Comparison of ENCODE assay signal across 8 cellular contexts in genomic region chr19:50804420-50805272, GRCh38. TPM values are rescaled to one million over a fixed set of nuclear protein-coding genes. Genes with fewer than 3 reads are reported as not detected.
DNase-seq lines count a peak whose midpoint lies in the region; ATAC-seq lines count a peak whose summit lies in the region.

No MANE protein-coding gene starts in this region.

- H3K27me3 ChIP-seq in rectal smooth muscle tissue (ENCODE audit: control insufficient read depth, insufficient read depth, low read length) (no peaks in the 10 kb centered on the region), aorta (ENCODE audit: control insufficient read depth in 1 of 2, insufficient read depth in 2 of 2, low read length in 1 of 2) (no peaks in the 10 kb centered on the region)

- peaks cover 15% of the 10 kb centered on the region for H3K4me1 ChIP-seq in rectal smooth muscle tissue (ENCODE audit: control insufficient read depth, insufficient read depth, low read length)
- no peaks in the 10 kb centered on the region for H3K4me1 ChIP-seq in aorta (ENCODE audit: control insufficient read depth in 1 of 2, insufficient read depth in 2 of 2, low read length in 2 of 2)

- 0% methylated on average over 62 of the region's 62 CpGs for WGBS in aorta, 2 donors

- DNase-seq in NCI-H2029 treated with DMSO at 0.1 percent for 48 hours (lab: John Stamatoyannopoulos, UW) = peak; percentile 90
- DNase-seq in T1000 (lab: John Stamatoyannopoulos, UW) = peak; percentile 97
- DNase-seq in astrocyte of the hippocampus (ENCODE audit: low read depth, low spot score) = peak; percentile 99
- peak; percentile 99 for DNase-seq in hepatic stellate cell (ENCODE audit: low spot score)
- DNase-seq in aorta = peak; percentile 99

- peak overlapping the region; percentile 98 for H3K4me3 ChIP-seq in rectal smooth muscle tissue (ENCODE audit: low read length)
- H3K4me3 ChIP-seq in aorta (ENCODE audit: low read length in 2 of 2) = peak overlapping the region; percentile 69

- no peaks in the 10 kb centered on the region for H3K9me3 ChIP-seq in aorta (ENCODE audit: control insufficient read depth, low read length)

- peak overlapping the region; percentile 98 for H3K9ac ChIP-seq in rectal smooth muscle tissue (ENCODE audit: low read length)

- intact Hi-C loops in aorta (cut with DNase I) = loop anchor here in 1 of 2 donors (10.0 kb wide), 1 partner anchor 310 kb away; no protein-coding TSS in a partner anchor

- H3K36me3 ChIP-seq in rectal smooth muscle tissue (ENCODE audit: control insufficient read depth, insufficient read depth, low read length) (no peaks in the 10 kb centered on the region), aorta (ENCODE audit: control insufficient read depth in 1 of 2, insufficient read depth in 2 of 2, low read length in 1 of 2) (no peaks in the 10 kb centered on the region)

- H3K27ac ChIP-seq in rectal smooth muscle tissue (ENCODE audit: low read depth, low read length) (peak overlapping the region; percentile 100), aorta (ENCODE audit: low read depth in 1 of 2, low read length in 2 of 2) (peak overlapping the region in 1 of 2 donors; percentile 93)

- peak; percentile 92 for ATAC-seq in GM18511 (IDR thresholded peaks at IDR 0.05; ENCODE audit: unreplicated experiment)
- peak; percentile 82 for ATAC-seq in HG03025 (IDR thresholded peaks at IDR 0.05; ENCODE audit: low FRiP score, unreplicated experiment)
- ATAC-seq in aorta (ENCODE audit: low FRiP score) = peak; percentile 99

RNA-seq across cellular contexts. Expression of gene ACP4, which starts 14.4 kb away (rescaled TPM):
- not detected for total RNA-seq in aorta
- polyA plus RNA-seq in aorta = not detected

RNA-seq across cellular contexts. Expression of gene KLK1, which starts 18.9 kb away (rescaled TPM):
- 1 to 10 TPM in 1 of 2 donors, under 1 TPM in 1; 0.81 to 1.7 TPM for total RNA-seq in aorta
- polyA plus RNA-seq in aorta = 1 to 10 TPM; 2.6 to 6.3 TPM

RNA-seq across cellular contexts. Expression of gene KLK15, which starts 28.7 kb away (rescaled TPM):
- not detected for total RNA-seq in aorta
- polyA plus RNA-seq in aorta = not detected

RNA-seq across cellular contexts. Expression of gene GPR32, which starts 34.4 kb away (rescaled TPM):
- not detected for total RNA-seq in aorta
- not detected for polyA plus RNA-seq in aorta

RNA-seq across cellular contexts. Expression of gene KLK3, which starts 50.1 kb away (rescaled TPM):
- not detected for total RNA-seq in aorta
- 1 to 10 TPM in 1 of 2 donors, not detected in 1; 1.4 TPM for polyA plus RNA-seq in aorta
